In the genomic region with DNA sequence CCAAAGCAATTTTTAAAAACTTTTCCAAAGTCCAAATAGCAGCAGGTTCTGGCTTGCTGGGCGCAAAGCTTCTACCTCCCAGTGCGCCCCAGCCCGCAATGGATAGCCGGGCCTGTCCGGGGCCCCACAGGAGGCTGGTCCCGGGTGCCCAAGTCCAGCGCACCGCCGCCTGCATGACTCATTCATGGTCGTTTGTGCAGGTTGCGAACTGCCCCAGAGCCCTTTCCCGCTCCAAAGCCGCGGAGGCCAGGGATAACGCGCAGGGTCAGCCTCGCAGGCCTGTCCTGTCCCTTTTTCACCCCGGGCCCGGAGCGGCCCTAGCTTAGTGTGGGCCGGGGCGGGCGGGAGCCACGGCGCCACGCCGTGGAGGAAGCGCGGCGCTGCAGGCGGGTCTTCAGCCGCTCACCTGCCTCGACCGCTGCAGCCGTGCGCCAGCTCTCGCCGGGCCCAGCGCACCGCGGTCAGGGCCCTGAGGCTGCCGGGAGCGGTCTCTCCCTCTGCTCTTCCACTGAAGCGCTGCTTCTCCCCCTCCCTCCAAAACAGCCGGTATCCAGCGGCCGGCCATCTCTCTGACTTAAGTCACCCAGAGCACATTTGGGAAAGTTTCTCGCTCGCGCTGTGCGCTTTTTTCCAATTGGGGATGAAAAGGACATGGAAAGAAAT, we compare ENCODE assay signal across 1 cellular context.
A peak's percentile ranks its signal among the peaks of the same experiment; 100 is the strongest.
TF ChIP-seq lines count a peak whose summit lies in the region.

No MANE protein-coding gene starts in this region.

TF ChIP-seq in HEK293, 187 proteins besides CTCF, POLR2A, EP300 and RAD21 (continued from another document and continues in another):
- TF ChIP-seq, protein P1, sequence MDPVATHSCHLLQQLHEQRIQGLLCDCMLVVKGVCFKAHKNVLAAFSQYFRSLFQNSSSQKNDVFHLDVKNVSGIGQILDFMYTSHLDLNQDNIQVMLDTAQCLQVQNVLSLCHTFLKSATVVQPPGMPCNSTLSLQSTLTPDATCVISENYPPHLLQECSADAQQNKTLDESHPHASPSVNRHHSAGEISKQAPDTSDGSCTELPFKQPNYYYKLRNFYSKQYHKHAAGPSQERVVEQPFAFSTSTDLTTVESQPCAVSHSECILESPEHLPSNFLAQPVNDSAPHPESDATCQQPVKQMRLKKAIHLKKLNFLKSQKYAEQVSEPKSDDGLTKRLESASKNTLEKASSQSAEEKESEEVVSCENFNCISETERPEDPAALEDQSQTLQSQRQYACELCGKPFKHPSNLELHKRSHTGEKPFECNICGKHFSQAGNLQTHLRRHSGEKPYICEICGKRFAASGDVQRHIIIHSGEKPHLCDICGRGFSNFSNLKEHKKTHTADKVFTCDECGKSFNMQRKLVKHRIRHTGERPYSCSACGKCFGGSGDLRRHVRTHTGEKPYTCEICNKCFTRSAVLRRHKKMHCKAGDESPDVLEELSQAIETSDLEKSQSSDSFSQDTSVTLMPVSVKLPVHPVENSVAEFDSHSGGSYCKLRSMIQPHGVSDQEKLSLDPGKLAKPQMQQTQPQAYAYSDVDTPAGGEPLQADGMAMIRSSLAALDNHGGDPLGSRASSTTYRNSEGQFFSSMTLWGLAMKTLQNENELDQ (tag by site-specific recombination; IDR thresholded peaks at IDR 0.05; ENCODE audit: low read depth): no peak
- TF ChIP-seq ZNF184 (tag by site-specific recombination; IDR thresholded peaks at IDR 0.05) (0 out of 2 replicates have a peak, but pooled peaks have one; percentile 6), ZNF501 (tag by site-specific recombination; IDR thresholded peaks at IDR 0.05) (no peak), IKZF3 (tag by site-specific recombination; IDR thresholded peaks at IDR 0.05) (no peak), ZNF335 (tag by site-specific recombination; conservative IDR thresholded peaks at IDR 0.05) (peak; percentile 85), ZFP69B (tag by site-specific recombination; IDR thresholded peaks at IDR 0.05) (peak; percentile 61), KLF7 (tag by site-specific recombination; IDR thresholded peaks at IDR 0.05; ENCODE audit: borderline replicate concordance) (no peak), ZNF768 (tag by site-specific recombination; IDR thresholded peaks at IDR 0.05) (no peak), ZNF121 (tag by site-specific recombination; IDR thresholded peaks at IDR 0.05) (peak; percentile 97), ZNF175 (tag by site-specific recombination; IDR thresholded peaks at IDR 0.05) (no peak), RBAK (tag by site-specific recombination; IDR thresholded peaks at IDR 0.05) (no peak), REPIN1 (tag by site-specific recombination; IDR thresholded peaks at IDR 0.05; ENCODE audit: low read depth) (no peak), ZXDB (tag by site-specific recombination; IDR thresholded peaks at IDR 0.05) (no peak; the same call in 1 of the 2 replicates), ZNF140 (tag by site-specific recombination; IDR thresholded peaks at IDR 0.05) (no peak), ZNF529 (tag by site-specific recombination; IDR thresholded peaks at IDR 0.05; ENCODE audit: insufficient replicate concordance) (no peak), HOXA7 (CRISPR knock-in tag; IDR thresholded peaks at IDR 0.05; ENCODE audit: borderline replicate concordance) (no peak), ZNF785 (tag by site-specific recombination; IDR thresholded peaks at IDR 0.05) (no peak), ZNF560 (tag by site-specific recombination; IDR thresholded peaks at IDR 0.05; ENCODE audit: borderline replicate concordance) (no peak), ZNF629 (tag by site-specific recombination; IDR thresholded peaks at IDR 0.05) (no peak), ZNF391 (tag by site-specific recombination; IDR thresholded peaks at IDR 0.05; ENCODE audit: borderline replicate concordance, low read depth) (no peak), ZNF37A (tag by site-specific recombination; IDR thresholded peaks at IDR 0.05) (no peak), ZNF423 (tag by site-specific recombination; IDR thresholded peaks at IDR 0.05) (no peak), ZNF10 (tag by site-specific recombination; IDR thresholded peaks at IDR 0.05) (no peak), ZNF214 (tag by site-specific recombination; IDR thresholded peaks at IDR 0.05; ENCODE audit: borderline replicate concordance) (no peak), YY2 (tag by site-specific recombination; IDR thresholded peaks at IDR 0.05) (no peak), ZNF341 (tag by site-specific recombination; IDR thresholded peaks at IDR 0.05; ENCODE audit: low read depth) (peak; percentile 98), ZNF16 (tag by site-specific recombination; IDR thresholded peaks at IDR 0.05; ENCODE audit: low read depth) (no peak), ZNF133 (tag by site-specific recombination; IDR thresholded peaks at IDR 0.05) (no peak), ZNF548 (tag by site-specific recombination; IDR thresholded peaks at IDR 0.05) (no peak), ZNF19 (tag by site-specific recombination; IDR thresholded peaks at IDR 0.05; ENCODE audit: low read depth) (no peak), ZNF433 (tag by site-specific recombination; IDR thresholded peaks at IDR 0.05; ENCODE audit: low read depth) (no peak), BCL11B (tag by site-specific recombination; IDR thresholded peaks at IDR 0.05; ENCODE audit: low read depth) (0 out of 2 replicates have a peak, but pooled peaks have one; percentile 33)
- TF ChIP-seq, protein P2, sequence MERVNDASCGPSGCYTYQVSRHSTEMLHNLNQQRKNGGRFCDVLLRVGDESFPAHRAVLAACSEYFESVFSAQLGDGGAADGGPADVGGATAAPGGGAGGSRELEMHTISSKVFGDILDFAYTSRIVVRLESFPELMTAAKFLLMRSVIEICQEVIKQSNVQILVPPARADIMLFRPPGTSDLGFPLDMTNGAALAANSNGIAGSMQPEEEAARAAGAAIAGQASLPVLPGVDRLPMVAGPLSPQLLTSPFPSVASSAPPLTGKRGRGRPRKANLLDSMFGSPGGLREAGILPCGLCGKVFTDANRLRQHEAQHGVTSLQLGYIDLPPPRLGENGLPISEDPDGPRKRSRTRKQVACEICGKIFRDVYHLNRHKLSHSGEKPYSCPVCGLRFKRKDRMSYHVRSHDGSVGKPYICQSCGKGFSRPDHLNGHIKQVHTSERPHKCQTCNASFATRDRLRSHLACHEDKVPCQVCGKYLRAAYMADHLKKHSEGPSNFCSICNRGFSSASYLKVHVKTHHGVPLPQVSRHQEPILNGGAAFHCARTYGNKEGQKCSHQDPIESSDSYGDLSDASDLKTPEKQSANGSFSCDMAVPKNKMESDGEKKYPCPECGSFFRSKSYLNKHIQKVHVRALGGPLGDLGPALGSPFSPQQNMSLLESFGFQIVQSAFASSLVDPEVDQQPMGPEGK (tag by site-specific recombination; IDR thresholded peaks at IDR 0.05): peak; percentile 43; the same call in 1 of the 2 replicates
- TF ChIP-seq, protein P3, sequence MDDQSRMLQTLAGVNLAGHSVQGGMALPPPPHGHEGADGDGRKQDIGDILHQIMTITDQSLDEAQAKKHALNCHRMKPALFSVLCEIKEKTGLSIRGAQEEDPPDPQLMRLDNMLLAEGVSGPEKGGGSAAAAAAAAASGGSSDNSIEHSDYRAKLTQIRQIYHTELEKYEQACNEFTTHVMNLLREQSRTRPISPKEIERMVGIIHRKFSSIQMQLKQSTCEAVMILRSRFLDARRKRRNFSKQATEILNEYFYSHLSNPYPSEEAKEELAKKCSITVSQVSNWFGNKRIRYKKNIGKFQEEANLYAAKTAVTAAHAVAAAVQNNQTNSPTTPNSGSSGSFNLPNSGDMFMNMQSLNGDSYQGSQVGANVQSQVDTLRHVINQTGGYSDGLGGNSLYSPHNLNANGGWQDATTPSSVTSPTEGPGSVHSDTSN (CRISPR knock-in tag; IDR thresholded peaks at IDR 0.05): no peak
- TF ChIP-seq, protein P4, sequence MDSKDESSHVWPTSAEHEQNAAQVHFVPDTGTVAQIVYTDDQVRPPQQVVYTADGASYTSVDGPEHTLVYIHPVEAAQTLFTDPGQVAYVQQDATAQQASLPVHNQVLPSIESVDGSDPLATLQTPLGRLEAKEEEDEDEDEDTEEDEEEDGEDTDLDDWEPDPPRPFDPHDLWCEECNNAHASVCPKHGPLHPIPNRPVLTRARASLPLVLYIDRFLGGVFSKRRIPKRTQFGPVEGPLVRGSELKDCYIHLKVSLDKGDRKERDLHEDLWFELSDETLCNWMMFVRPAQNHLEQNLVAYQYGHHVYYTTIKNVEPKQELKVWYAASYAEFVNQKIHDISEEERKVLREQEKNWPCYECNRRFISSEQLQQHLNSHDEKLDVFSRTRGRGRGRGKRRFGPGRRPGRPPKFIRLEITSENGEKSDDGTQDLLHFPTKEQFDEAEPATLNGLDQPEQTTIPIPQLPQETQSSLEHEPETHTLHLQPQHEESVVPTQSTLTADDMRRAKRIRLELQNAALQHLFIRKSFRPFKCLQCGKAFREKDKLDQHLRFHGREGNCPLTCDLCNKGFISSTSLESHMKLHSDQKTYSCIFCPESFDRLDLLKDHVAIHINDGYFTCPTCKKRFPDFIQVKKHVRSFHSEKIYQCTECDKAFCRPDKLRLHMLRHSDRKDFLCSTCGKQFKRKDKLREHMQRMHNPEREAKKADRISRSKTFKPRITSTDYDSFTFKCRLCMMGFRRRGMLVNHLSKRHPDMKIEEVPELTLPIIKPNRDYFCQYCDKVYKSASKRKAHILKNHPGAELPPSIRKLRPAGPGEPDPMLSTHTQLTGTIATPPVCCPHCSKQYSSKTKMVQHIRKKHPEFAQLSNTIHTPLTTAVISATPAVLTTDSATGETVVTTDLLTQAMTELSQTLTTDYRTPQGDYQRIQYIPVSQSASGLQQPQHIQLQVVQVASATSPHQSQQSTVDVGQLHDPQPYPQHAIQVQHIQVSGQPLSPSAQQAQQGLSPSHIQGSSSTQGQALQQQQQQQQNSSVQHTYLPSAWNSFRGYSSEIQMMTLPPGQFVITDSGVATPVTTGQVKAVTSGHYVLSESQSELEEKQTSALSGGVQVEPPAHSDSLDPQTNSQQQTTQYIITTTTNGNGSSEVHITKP (tag by site-specific recombination; IDR thresholded peaks at IDR 0.05): 0 out of 2 replicates have a peak, but pooled peaks have one; percentile 8
- TF ChIP-seq, protein P5, sequence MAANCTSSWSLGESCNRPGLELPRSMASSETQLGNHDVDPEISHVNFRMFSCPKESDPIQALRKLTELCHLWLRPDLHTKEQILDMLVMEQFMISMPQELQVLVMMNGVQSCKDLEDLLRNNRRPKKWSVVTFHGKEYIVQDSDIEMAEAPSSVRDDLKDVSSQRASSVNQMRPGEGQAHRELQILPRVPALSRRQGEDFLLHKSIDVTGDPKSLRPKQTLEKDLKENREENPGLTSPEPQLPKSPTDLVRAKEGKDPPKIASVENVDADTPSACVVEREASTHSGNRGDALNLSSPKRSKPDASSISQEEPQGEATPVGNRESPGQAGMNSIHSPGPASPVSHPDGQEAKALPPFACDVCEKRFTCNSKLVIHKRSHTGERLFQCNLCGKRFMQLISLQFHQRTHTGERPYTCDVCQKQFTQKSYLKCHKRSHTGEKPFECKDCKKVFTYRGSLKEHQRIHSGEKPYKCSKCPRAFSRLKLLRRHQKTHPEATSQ (tag by site-specific recombination; IDR thresholded peaks at IDR 0.05): no peak
- TF ChIP-seq, protein P6, sequence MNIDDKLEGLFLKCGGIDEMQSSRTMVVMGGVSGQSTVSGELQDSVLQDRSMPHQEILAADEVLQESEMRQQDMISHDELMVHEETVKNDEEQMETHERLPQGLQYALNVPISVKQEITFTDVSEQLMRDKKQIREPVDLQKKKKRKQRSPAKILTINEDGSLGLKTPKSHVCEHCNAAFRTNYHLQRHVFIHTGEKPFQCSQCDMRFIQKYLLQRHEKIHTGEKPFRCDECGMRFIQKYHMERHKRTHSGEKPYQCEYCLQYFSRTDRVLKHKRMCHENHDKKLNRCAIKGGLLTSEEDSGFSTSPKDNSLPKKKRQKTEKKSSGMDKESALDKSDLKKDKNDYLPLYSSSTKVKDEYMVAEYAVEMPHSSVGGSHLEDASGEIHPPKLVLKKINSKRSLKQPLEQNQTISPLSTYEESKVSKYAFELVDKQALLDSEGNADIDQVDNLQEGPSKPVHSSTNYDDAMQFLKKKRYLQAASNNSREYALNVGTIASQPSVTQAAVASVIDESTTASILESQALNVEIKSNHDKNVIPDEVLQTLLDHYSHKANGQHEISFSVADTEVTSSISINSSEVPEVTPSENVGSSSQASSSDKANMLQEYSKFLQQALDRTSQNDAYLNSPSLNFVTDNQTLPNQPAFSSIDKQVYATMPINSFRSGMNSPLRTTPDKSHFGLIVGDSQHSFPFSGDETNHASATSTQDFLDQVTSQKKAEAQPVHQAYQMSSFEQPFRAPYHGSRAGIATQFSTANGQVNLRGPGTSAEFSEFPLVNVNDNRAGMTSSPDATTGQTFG (tag by site-specific recombination; IDR thresholded peaks at IDR 0.05; ENCODE audit: borderline replicate concordance): no peak
- TF ChIP-seq, protein P7, sequence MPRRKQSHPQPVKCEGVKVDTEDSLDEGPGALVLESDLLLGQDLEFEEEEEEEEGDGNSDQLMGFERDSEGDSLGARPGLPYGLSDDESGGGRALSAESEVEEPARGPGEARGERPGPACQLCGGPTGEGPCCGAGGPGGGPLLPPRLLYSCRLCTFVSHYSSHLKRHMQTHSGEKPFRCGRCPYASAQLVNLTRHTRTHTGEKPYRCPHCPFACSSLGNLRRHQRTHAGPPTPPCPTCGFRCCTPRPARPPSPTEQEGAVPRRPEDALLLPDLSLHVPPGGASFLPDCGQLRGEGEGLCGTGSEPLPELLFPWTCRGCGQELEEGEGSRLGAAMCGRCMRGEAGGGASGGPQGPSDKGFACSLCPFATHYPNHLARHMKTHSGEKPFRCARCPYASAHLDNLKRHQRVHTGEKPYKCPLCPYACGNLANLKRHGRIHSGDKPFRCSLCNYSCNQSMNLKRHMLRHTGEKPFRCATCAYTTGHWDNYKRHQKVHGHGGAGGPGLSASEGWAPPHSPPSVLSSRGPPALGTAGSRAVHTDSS (tag by site-specific recombination; IDR thresholded peaks at IDR 0.05): no peak
- TF ChIP-seq, protein P8, sequence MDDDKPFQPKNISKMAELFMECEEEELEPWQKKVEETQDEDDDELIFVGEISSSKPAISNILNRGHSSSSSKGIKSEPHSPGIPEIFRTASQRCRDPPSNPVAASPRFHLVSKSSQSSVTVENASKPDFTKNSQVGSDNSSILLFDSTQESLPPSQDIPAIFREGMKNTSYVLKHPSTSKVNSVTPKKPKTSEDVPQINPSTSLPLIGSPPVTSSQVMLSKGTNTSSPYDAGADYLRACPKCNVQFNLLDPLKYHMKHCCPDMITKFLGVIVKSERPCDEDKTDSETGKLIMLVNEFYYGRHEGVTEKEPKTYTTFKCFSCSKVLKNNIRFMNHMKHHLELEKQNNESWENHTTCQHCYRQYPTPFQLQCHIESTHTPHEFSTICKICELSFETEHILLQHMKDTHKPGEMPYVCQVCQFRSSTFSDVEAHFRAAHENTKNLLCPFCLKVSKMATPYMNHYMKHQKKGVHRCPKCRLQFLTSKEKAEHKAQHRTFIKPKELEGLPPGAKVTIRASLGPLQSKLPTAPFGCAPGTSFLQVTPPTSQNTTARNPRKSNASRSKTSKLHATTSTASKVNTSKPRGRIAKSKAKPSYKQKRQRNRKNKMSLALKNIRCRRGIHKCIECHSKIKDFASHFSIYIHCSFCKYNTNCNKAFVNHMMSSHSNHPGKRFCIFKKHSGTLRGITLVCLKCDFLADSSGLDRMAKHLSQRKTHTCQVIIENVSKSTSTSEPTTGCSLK (tag by site-specific recombination; IDR thresholded peaks at IDR 0.05): no peak
